ENCODE assay signal across 11 cellular contexts in the genomic region with DNA sequence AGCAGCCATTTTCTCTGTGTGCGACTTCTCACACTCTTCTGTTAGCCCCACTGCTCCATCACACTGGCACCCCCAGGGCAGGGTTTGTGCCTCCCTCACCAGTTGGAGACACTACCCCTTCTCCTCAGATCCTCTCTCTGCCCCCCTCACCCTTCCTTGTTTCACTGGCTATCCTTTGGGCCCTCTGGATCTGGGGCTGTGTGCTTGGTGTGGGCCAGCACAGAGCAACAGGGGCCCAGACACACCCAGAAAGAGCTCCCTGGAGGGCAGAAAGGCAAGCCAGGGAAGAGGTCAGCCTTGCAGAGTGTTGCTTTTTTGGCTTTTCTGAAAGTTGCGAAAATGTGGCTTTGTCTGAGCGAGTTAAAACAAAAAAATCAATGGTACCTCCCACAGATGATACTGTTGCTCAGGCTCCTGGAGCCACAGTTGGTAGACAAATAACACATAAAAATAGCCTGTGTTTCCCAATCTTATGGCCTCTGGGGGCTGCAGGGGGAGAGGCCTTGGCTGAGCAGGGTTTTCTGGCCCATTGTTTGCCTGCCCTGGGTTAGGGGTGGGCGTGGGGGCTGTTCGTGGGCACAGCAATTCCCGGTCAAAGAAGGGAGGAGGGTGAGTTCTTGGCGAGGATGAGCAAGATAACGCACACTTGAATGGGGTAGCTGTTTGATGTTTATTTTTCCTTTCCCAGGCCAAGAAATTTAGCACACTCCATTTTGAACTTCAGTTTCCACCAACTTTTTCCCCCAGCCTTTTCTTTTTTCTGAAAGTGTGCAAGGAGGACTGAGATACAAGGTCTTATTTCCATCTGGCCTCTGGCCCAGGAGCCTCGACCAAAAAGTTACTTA.
DNase-seq lines count a peak whose midpoint lies in the region; ATAC-seq and TF ChIP-seq lines count a peak whose summit lies in the region.
"Had no signal": no experiment of that assay in that cellular context is flagged by ENCODE, and none has a peak within 500 bp of the region (broad histone marks: within the 10 kb centered on the region; RNA-seq: fewer than 3 reads in every experiment).

No MANE protein-coding gene starts in this region.

- TF ChIP-seq CTCF in HEK293 (tag by site-specific recombination; IDR thresholded peaks at IDR 0.05) (no peak), brain (conservative IDR thresholded peaks at IDR 0.05) (no peak), left lung (IDR thresholded peaks at IDR 0.05) (no peak)

- H3K4me1 ChIP-seq in HEK293 (ENCODE audit: control insufficient read depth, insufficient read depth, low read length): no peaks in the 10 kb centered on the region
- peaks cover 26 to 65% of the 10 kb centered on the region in 2 donors for H3K4me1 ChIP-seq in left lung

- H3K9me3 ChIP-seq in HEK293 (ENCODE audit: control insufficient read depth, insufficient read depth, low read depth, low read length) (no peaks in the 10 kb centered on the region), left lung (no peaks in the 10 kb centered on the region)
- H3K9me3 ChIP-seq: mucosa of descending colon had no signal

- no peak overlapping the region for H3K27ac ChIP-seq in HEK293 (ENCODE audit: extremely low read depth, low read depth, low read length)
- peak overlapping the region; percentile 4 to 74 for H3K27ac ChIP-seq in left lung

- H3K9me3 Mint-ChIP-seq in brain: no peaks in the 10 kb centered on the region
- peaks cover 0 to 3% of the 10 kb centered on the region in 2 donors for H3K9me3 Mint-ChIP-seq in stimulated activated naive B cell treated with anti-CD40 and anti-IgM and Interleukin-4, amounts not matched to agents 10 μg/mL and 1 μg/mL and 100 μg/mL, for 72 hours
- no peaks in the 10 kb centered on the region for H3K9me3 Mint-ChIP-seq in natural killer cell treated with Interleukin-12 subunit alpha and Interleukin-12 subunit beta and Interleukin-15 and Interleukin-18, amount 100 ng/mL, for 72 hours

- no peaks in the 10 kb centered on the region for H3K27me3 Mint-ChIP-seq in brain
- peaks cover 0 to 4% of the 10 kb centered on the region in 2 donors for H3K27me3 Mint-ChIP-seq in stimulated activated naive B cell treated with anti-CD40 and anti-IgM and Interleukin-4, amounts not matched to agents 10 μg/mL and 1 μg/mL and 100 μg/mL, for 72 hours
- peaks cover 0 to 3% of the 10 kb centered on the region in 2 donors for H3K27me3 Mint-ChIP-seq in natural killer cell treated with Interleukin-12 subunit alpha and Interleukin-12 subunit beta and Interleukin-15 and Interleukin-18, amount 100 ng/mL, for 72 hours

- H3K4me3 ChIP-seq in HEK293 (ENCODE audit: low read depth, low read length) (no peak overlapping the region), left lung (no peak overlapping the region)
- H3K4me3 ChIP-seq: mucosa of descending colon had no signal

- DNase-seq in left lung (no peak), hippocampal formation (lab: John Stamatoyannopoulos, UW) (no peak)
- DNase-seq in stimulated activated naive B cell treated with anti-CD40 and anti-IgM and Interleukin-4, amounts not matched to agents 10 μg/mL and 1 μg/mL and 100 μg/mL, for 72 hours: no peak
- DNase-seq in natural killer cell treated with Interleukin-12 subunit alpha and Interleukin-12 subunit beta and Interleukin-15 and Interleukin-18, amount 100 ng/mL, for 72 hours (ENCODE audit: low spot score): no peak
- DNase-seq: DMS153, NCI-H187 treated with DMSO at 0.1 percent for 48 hours had no signal

- no peaks in the 10 kb centered on the region for H3K36me3 ChIP-seq in HEK293 (ENCODE audit: control insufficient read depth in 2 of 2, insufficient read depth in 1 of 2, low read length in 2 of 2)
- no peaks in the 10 kb centered on the region for H3K36me3 ChIP-seq in left lung

- ATAC-seq in left lung (peak; percentile 48), HG03342 (IDR thresholded peaks at IDR 0.05; ENCODE audit: unreplicated experiment) (no peak), GM19463 (IDR thresholded peaks at IDR 0.05; ENCODE audit: unreplicated experiment) (no peak)
- no peak for ATAC-seq in stimulated activated naive B cell treated with anti-CD40 and anti-IgM and Interleukin-4, amounts not matched to agents 10 μg/mL and 1 μg/mL and 100 μg/mL, for 72 hours (replicated peaks)
- no peak for ATAC-seq in natural killer cell treated with Interleukin-12 subunit alpha and Interleukin-12 subunit beta and Interleukin-15 and Interleukin-18, amount 100 ng/mL, for 72 hours
- ATAC-seq: mucosa of descending colon had no signal

- CTCF ChIA-PET in HEK293 (lab: Yijun Ruan, JAX): interaction anchor here (1.4 kb wide), 1 partner anchor 268 kb away, joined by 5 read pairs; a partner anchor contains a TSS

- peak overlapping the region in 1 of 5 experiments; percentile 39 for H3K4me3 Mint-ChIP-seq in brain
- no peak overlapping the region for H3K4me3 Mint-ChIP-seq in stimulated activated naive B cell treated with anti-CD40 and anti-IgM and Interleukin-4, amounts not matched to agents 10 μg/mL and 1 μg/mL and 100 μg/mL, for 72 hours
- no peak overlapping the region for H3K4me3 Mint-ChIP-seq in natural killer cell treated with Interleukin-12 subunit alpha and Interleukin-12 subunit beta and Interleukin-15 and Interleukin-18, amount 100 ng/mL, for 72 hours

- H3K27me3 ChIP-seq in left lung: peaks cover 0 to 5% of the 10 kb centered on the region in 2 donors

- intact Hi-C loops in left lung (cut with DNase I): no loop called here

- POLR2A ChIA-PET in HEK293 (lab: Yijun Ruan, JAX): no interaction called here

- peak overlapping the region in 4 of 5 experiments; percentile 13 to 91 (median 84) for H3K27ac Mint-ChIP-seq in brain
- peak overlapping the region; percentile 72 for H3K27ac Mint-ChIP-seq in stimulated activated naive B cell treated with anti-CD40 and anti-IgM and Interleukin-4, amounts not matched to agents 10 μg/mL and 1 μg/mL and 100 μg/mL, for 72 hours
- H3K27ac Mint-ChIP-seq in natural killer cell treated with Interleukin-12 subunit alpha and Interleukin-12 subunit beta and Interleukin-15 and Interleukin-18, amount 100 ng/mL, for 72 hours: no peak overlapping the region

- H3K4me1 Mint-ChIP-seq in brain: peaks cover 61% of the 10 kb centered on the region
- H3K4me1 Mint-ChIP-seq in stimulated activated naive B cell treated with anti-CD40 and anti-IgM and Interleukin-4, amounts not matched to agents 10 μg/mL and 1 μg/mL and 100 μg/mL, for 72 hours: peaks cover 30 to 40% of the 10 kb centered on the region in 2 donors
- H3K4me1 Mint-ChIP-seq in natural killer cell treated with Interleukin-12 subunit alpha and Interleukin-12 subunit beta and Interleukin-15 and Interleukin-18, amount 100 ng/mL, for 72 hours (ENCODE audit: low read depth in 2 of 2): peaks cover 26% of the 10 kb centered on the region in 2 donors

- no peaks in the 10 kb centered on the region for H3K36me3 Mint-ChIP-seq in brain
- H3K36me3 Mint-ChIP-seq in stimulated activated naive B cell treated with anti-CD40 and anti-IgM and Interleukin-4, amounts not matched to agents 10 μg/mL and 1 μg/mL and 100 μg/mL, for 72 hours: no peaks in the 10 kb centered on the region
- H3K36me3 Mint-ChIP-seq in natural killer cell treated with Interleukin-12 subunit alpha and Interleukin-12 subunit beta and Interleukin-15 and Interleukin-18, amount 100 ng/mL, for 72 hours: no peaks in the 10 kb centered on the region

TF ChIP-seq in HEK293, 187 proteins besides CTCF, POLR2A, EP300 and RAD21 (continues in another document):
- TF ChIP-seq TRIM28 (IDR thresholded peaks at IDR 0.05; ENCODE audit: borderline replicate concordance, low read length) (no peak), SCRT2 (tag by site-specific recombination; IDR thresholded peaks at IDR 0.05) (no peak; the same call in 1 of the 2 replicates), YY1 (tag by site-specific recombination; IDR thresholded peaks at IDR 0.05) (no peak), ZBTB17 (tag by site-specific recombination; IDR thresholded peaks at IDR 0.05) (no peak), KLF9 (tag by site-specific recombination; IDR thresholded peaks at IDR 0.05; ENCODE audit: low read depth) (no peak), KLF10 (tag by site-specific recombination; IDR thresholded peaks at IDR 0.05) (no peak), ZNF202 (tag by site-specific recombination; IDR thresholded peaks at IDR 0.05; ENCODE audit: borderline replicate concordance) (no peak), ZNF157 (tag by site-specific recombination; IDR thresholded peaks at IDR 0.05) (no peak), ZFP41 (tag by site-specific recombination; IDR thresholded peaks at IDR 0.05; ENCODE audit: borderline replicate concordance) (no peak), ZNF621 (tag by site-specific recombination; IDR thresholded peaks at IDR 0.05) (no peak)
- TF ChIP-seq, protein P1, sequence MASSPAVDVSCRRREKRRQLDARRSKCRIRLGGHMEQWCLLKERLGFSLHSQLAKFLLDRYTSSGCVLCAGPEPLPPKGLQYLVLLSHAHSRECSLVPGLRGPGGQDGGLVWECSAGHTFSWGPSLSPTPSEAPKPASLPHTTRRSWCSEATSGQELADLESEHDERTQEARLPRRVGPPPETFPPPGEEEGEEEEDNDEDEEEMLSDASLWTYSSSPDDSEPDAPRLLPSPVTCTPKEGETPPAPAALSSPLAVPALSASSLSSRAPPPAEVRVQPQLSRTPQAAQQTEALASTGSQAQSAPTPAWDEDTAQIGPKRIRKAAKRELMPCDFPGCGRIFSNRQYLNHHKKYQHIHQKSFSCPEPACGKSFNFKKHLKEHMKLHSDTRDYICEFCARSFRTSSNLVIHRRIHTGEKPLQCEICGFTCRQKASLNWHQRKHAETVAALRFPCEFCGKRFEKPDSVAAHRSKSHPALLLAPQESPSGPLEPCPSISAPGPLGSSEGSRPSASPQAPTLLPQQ (tag by site-specific recombination; IDR thresholded peaks at IDR 0.05): no peak
- TF ChIP-seq, protein P2, sequence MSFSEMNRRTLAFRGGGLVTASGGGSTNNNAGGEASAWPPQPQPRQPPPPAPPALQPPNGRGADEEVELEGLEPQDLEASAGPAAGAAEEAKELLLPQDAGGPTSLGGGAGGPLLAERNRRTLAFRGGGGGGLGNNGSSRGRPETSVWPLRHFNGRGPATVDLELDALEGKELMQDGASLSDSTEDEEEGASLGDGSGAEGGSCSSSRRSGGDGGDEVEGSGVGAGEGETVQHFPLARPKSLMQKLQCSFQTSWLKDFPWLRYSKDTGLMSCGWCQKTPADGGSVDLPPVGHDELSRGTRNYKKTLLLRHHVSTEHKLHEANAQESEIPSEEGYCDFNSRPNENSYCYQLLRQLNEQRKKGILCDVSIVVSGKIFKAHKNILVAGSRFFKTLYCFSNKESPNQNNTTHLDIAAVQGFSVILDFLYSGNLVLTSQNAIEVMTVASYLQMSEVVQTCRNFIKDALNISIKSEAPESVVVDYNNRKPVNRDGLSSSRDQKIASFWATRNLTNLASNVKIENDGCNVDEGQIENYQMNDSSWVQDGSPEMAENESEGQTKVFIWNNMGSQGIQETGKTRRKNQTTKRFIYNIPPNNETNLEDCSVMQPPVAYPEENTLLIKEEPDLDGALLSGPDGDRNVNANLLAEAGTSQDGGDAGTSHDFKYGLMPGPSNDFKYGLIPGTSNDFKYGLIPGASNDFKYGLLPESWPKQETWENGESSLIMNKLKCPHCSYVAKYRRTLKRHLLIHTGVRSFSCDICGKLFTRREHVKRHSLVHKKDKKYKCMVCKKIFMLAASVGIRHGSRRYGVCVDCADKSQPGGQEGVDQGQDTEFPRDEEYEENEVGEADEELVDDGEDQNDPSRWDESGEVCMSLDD (tag by site-specific recombination; IDR thresholded peaks at IDR 0.05): no peak

Comparison
In these comparisons a context has a peak if more than half of its experiments do, and no peak if none do; other contexts are left out.
1. H3K27ac Mint-ChIP-seq: peak in brain (4 of 5) and stimulated activated naive B cell treated with anti-CD40 and anti-IgM and Interleukin-4, amounts not matched to agents 10 μg/mL and 1 μg/mL and 100 μg/mL, for 72 hours (single experiment); none in natural killer cell treated with Interleukin-12 subunit alpha and Interleukin-12 subunit beta and Interleukin-15 and Interleukin-18, amount 100 ng/mL, for 72 hours (0 of 2).